Comparison of ENCODE assay signal across 2 cellular contexts in the genomic region with DNA sequence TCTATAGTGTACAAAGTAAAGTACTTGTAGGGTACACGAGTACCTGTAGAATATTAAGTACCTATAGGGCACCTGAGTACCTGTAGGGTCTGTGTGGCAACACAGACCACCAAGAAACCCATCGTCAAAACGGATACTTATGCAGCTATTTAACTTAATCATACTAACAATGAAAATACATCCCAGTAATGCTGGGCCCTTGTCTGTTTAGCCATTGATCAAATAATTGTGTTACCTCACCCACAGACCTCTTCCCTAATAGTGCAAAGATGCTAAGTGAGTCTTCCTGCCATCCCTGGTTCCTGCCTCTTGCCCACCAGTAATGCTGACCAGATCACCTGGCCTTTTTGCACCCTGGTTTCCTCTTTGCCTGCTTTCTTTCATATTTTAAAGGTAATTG.
TF ChIP-seq lines count a peak whose summit lies in the region.

No MANE protein-coding gene starts in this region.

TF ChIP-seq in GM23338, 12 proteins besides CTCF, POLR2A, EP300 and RAD21:
- TF ChIP-seq, protein P1, sequence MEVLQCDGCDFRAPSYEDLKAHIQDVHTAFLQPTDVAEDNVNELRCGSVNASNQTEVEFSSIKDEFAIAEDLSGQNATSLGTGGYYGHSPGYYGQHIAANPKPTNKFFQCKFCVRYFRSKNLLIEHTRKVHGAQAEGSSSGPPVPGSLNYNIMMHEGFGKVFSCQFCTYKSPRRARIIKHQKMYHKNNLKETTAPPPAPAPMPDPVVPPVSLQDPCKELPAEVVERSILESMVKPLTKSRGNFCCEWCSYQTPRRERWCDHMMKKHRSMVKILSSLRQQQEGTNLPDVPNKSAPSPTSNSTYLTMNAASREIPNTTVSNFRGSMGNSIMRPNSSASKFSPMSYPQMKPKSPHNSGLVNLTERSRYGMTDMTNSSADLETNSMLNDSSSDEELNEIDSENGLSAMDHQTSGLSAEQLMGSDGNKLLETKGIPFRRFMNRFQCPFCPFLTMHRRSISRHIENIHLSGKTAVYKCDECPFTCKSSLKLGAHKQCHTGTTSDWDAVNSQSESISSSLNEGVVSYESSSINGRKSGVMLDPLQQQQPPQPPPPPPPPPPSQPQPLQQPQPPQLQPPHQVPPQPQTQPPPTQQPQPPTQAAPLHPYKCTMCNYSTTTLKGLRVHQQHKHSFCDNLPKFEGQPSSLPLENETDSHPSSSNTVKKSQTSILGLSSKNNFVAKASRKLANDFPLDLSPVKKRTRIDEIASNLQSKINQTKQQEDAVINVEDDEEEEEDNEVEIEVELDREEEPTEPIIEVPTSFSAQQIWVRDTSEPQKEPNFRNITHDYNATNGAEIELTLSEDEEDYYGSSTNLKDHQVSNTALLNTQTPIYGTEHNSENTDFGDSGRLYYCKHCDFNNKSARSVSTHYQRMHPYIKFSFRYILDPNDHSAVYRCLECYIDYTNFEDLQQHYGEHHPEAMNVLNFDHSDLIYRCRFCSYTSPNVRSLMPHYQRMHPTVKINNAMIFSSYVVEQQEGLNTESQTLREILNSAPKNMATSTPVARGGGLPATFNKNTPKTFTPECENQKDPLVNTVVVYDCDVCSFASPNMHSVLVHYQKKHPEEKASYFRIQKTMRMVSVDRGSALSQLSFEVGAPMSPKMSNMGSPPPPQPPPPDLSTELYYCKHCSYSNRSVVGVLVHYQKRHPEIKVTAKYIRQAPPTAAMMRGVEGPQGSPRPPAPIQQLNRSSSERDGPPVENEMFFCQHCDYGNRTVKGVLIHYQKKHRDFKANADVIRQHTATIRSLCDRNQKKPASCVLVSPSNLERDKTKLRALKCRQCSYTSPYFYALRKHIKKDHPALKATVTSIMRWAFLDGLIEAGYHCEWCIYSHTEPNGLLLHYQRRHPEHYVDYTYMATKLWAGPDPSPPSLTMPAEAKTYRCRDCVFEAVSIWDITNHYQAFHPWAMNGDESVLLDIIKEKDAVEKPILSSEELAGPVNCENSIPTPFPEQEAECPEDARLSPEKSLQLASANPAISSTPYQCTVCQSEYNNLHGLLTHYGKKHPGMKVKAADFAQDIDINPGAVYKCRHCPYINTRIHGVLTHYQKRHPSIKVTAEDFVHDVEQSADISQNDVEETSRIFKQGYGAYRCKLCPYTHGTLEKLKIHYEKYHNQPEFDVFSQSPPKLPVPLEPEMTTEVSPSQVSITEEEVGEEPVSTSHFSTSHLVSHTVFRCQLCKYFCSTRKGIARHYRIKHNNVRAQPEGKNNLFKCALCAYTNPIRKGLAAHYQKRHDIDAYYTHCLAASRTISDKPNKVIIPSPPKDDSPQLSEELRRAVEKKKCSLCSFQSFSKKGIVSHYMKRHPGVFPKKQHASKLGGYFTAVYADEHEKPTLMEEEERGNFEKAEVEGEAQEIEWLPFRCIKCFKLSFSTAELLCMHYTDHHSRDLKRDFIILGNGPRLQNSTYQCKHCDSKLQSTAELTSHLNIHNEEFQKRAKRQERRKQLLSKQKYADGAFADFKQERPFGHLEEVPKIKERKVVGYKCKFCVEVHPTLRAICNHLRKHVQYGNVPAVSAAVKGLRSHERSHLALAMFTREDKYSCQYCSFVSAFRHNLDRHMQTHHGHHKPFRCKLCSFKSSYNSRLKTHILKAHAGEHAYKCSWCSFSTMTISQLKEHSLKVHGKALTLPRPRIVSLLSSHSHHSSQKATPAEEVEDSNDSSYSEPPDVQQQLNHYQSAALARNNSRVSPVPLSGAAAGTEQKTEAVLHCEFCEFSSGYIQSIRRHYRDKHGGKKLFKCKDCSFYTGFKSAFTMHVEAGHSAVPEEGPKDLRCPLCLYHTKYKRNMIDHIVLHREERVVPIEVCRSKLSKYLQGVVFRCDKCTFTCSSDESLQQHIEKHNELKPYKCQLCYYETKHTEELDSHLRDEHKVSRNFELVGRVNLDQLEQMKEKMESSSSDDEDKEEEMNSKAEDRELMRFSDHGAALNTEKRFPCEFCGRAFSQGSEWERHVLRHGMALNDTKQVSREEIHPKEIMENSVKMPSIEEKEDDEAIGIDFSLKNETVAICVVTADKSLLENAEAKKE (CRISPR knock-in tag; IDR thresholded peaks at IDR 0.05): no peak
- no peak for TF ChIP-seq JUNB (IDR thresholded peaks at IDR 0.05; ENCODE audit: unreplicated experiment)
- TF ChIP-seq NANOG (IDR thresholded peaks at IDR 0.05; ENCODE audit: borderline replicate concordance): peak; percentile 57; the same call in 1 of the 2 replicates

TF ChIP-seq in WTC11, 78 proteins besides CTCF, POLR2A, EP300 and RAD21 (continued from another document):
- TF ChIP-seq NR1H2 (CRISPR knock-in tag; IDR thresholded peaks at IDR 0.05): no peak
- no peak for TF ChIP-seq MXD4 (CRISPR knock-in tag; IDR thresholded peaks at IDR 0.05; ENCODE audit: borderline replicate concordance)
- no peak for TF ChIP-seq AR (CRISPR knock-in tag; IDR thresholded peaks at IDR 0.05)
- TF ChIP-seq USF1 (CRISPR knock-in tag; IDR thresholded peaks at IDR 0.05): no peak
- TF ChIP-seq TEAD1 (CRISPR knock-in tag; IDR thresholded peaks at IDR 0.05): no peak
- TF ChIP-seq JUN (CRISPR knock-in tag; IDR thresholded peaks at IDR 0.05): no peak
- TF ChIP-seq MYBL2 (CRISPR knock-in tag; IDR thresholded peaks at IDR 0.05): no peak
- TF ChIP-seq, protein P2, sequence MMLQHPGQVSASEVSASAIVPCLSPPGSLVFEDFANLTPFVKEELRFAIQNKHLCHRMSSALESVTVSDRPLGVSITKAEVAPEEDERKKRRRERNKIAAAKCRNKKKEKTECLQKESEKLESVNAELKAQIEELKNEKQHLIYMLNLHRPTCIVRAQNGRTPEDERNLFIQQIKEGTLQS (CRISPR knock-in tag; conservative IDR thresholded peaks at IDR 0.05): no peak
- no peak for TF ChIP-seq ZNF121 (CRISPR knock-in tag; IDR thresholded peaks at IDR 0.05)
- no peak for TF ChIP-seq ATF6 (CRISPR knock-in tag; IDR thresholded peaks at IDR 0.05)
- no peak for TF ChIP-seq SP1 (CRISPR knock-in tag; conservative IDR thresholded peaks at IDR 0.05)
- TF ChIP-seq, protein P3, sequence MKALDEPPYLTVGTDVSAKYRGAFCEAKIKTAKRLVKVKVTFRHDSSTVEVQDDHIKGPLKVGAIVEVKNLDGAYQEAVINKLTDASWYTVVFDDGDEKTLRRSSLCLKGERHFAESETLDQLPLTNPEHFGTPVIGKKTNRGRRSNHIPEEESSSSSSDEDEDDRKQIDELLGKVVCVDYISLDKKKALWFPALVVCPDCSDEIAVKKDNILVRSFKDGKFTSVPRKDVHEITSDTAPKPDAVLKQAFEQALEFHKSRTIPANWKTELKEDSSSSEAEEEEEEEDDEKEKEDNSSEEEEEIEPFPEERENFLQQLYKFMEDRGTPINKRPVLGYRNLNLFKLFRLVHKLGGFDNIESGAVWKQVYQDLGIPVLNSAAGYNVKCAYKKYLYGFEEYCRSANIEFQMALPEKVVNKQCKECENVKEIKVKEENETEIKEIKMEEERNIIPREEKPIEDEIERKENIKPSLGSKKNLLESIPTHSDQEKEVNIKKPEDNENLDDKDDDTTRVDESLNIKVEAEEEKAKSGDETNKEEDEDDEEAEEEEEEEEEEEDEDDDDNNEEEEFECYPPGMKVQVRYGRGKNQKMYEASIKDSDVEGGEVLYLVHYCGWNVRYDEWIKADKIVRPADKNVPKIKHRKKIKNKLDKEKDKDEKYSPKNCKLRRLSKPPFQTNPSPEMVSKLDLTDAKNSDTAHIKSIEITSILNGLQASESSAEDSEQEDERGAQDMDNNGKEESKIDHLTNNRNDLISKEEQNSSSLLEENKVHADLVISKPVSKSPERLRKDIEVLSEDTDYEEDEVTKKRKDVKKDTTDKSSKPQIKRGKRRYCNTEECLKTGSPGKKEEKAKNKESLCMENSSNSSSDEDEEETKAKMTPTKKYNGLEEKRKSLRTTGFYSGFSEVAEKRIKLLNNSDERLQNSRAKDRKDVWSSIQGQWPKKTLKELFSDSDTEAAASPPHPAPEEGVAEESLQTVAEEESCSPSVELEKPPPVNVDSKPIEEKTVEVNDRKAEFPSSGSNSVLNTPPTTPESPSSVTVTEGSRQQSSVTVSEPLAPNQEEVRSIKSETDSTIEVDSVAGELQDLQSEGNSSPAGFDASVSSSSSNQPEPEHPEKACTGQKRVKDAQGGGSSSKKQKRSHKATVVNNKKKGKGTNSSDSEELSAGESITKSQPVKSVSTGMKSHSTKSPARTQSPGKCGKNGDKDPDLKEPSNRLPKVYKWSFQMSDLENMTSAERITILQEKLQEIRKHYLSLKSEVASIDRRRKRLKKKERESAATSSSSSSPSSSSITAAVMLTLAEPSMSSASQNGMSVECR (CRISPR knock-in tag; IDR thresholded peaks at IDR 0.05; ENCODE audit: borderline replicate concordance): no peak
- no peak for TF ChIP-seq ZNF263 (CRISPR knock-in tag; IDR thresholded peaks at IDR 0.05; ENCODE audit: low read depth)
- TF ChIP-seq NFYB (CRISPR knock-in tag; conservative IDR thresholded peaks at IDR 0.05; ENCODE audit: low read depth): no peak
- no peak for TF ChIP-seq MAX (CRISPR knock-in tag; IDR thresholded peaks at IDR 0.05)
